Comparison of ENCODE assay signal across 12 cellular contexts in the genomic region with DNA sequence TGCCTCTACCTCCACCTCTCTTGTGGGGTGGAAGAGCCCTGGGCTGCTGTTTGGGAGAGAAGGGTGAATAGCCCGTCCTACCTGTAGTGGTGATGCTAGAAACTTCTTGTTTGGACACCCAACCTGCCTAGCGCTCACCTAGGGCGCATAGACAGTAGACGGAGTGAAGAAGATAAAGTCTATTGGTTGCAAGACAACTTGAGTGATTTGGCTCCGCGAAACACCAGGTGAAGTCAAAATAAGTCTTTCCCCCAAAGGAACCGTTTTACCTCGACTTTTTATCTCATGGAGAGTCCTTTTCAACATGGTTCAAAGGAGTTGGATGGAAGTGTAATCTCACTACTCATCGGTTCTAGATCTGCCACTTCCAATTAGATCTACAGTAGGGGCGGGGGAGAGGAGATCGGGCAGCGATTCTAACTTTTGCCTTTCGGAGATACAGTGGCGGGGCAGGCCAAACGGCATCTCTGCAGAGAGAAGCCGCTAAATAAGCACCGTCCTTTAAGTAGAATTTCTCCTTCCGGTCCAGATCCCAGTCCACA. TPM values are rescaled to one million over a fixed set of nuclear protein-coding genes. Genes with fewer than 3 reads are reported as not detected.
DNase-seq lines count a peak whose midpoint lies in the region; ATAC-seq and TF ChIP-seq lines count a peak whose summit lies in the region.
"Had no signal": no experiment of that assay in that cellular context is flagged by ENCODE, and none has a peak within 500 bp of the region (broad histone marks: within the 10 kb centered on the region; RNA-seq: fewer than 3 reads in every experiment).

No MANE protein-coding gene starts in this region.

- peaks cover 60% of the 10 kb centered on the region for H3K27me3 ChIP-seq in ectodermal cell (ENCODE audit: control insufficient read depth, insufficient read depth, low read length, poor library complexity, severe bottlenecking)

- no peak for TF ChIP-seq CTCF in neural crest cell (conservative IDR thresholded peaks at IDR 0.05)

- peaks cover 76% of the 10 kb centered on the region for H3K27me3 Mint-ChIP-seq in activated CD4-positive, alpha-beta T cell treated with anti-CD3 and anti-CD28 coated beads, Interleukin-2, amount 10 ng/mL, durations not matched to agents 7 days and 5 days
- H3K27me3 Mint-ChIP-seq in neural crest cell (ENCODE audit: low read depth): peaks cover 83% of the 10 kb centered on the region

- H3K36me3 Mint-ChIP-seq in activated CD4-positive, alpha-beta T cell treated with anti-CD3 and anti-CD28 coated beads, Interleukin-2, amount 10 ng/mL, durations not matched to agents 7 days and 5 days (ENCODE audit: low read depth): peaks cover 11% of the 10 kb centered on the region
- H3K36me3 Mint-ChIP-seq in neural crest cell (ENCODE audit: low read depth): peaks cover 8% of the 10 kb centered on the region

- DNase-seq in activated CD4-positive, alpha-beta T cell treated with anti-CD3 and anti-CD28 coated beads, Interleukin-2, amount 10 ng/mL, durations not matched to agents 7 days and 5 days: no peak
- DNase-seq in activated CD4-positive, alpha-beta T cell treated with anti-CD3 and anti-CD28 coated beads, Interleukin-2, amount 50 U/mL, for 4 hours: no peak
- DNase-seq in SK-N-MC (ENCODE audit: low read depth, low spot score) (no peak), neural crest cell (ENCODE audit: low read depth, low spot score) (peak; percentile 9), NCI-H1105 (lab: John Stamatoyannopoulos, UW) (no peak)
- DNase-seq: NCI-H1092 treated with DMSO at 0.1 percent for 48 hours had no signal

- H3K36me3 ChIP-seq in SK-N-MC (ENCODE audit: insufficient read depth, low read length) (peaks cover 18% of the 10 kb centered on the region), ectodermal cell (ENCODE audit: control insufficient read depth, insufficient read depth, low read length) (peaks cover 15% of the 10 kb centered on the region)
- H3K36me3 ChIP-seq: adrenal gland, upper lobe of left lung had no signal

- H3K9me3 ChIP-seq in SK-N-MC (ENCODE audit: low read depth, low read length) (no peaks in the 10 kb centered on the region), ectodermal cell (ENCODE audit: control insufficient read depth, low read length) (no peaks in the 10 kb centered on the region)
- H3K9me3 ChIP-seq: adrenal gland had no signal

- peaks cover 4% of the 10 kb centered on the region for H3K9me3 Mint-ChIP-seq in activated CD4-positive, alpha-beta T cell treated with anti-CD3 and anti-CD28 coated beads, Interleukin-2, amount 10 ng/mL, durations not matched to agents 7 days and 5 days
- H3K9me3 Mint-ChIP-seq in neural crest cell: peaks cover 3% of the 10 kb centered on the region

- H3K4me3 ChIP-seq in SK-N-MC (peak overlapping the region; percentile 86), ectodermal cell (ENCODE audit: insufficient read depth, low read depth, low read length) (peak overlapping the region; percentile 73)
- H3K4me3 ChIP-seq: adrenal gland, upper lobe of left lung had no signal

- no peak for ATAC-seq in HG02884 (IDR thresholded peaks at IDR 0.05; ENCODE audit: unreplicated experiment)
- ATAC-seq in GM19397 (IDR thresholded peaks at IDR 0.05; ENCODE audit: unreplicated experiment): no peak

- H3K4me3 Mint-ChIP-seq in activated CD4-positive, alpha-beta T cell treated with anti-CD3 and anti-CD28 coated beads, Interleukin-2, amount 10 ng/mL, durations not matched to agents 7 days and 5 days: peak overlapping the region; percentile 32
- H3K4me3 Mint-ChIP-seq in neural crest cell: peak overlapping the region; percentile 89

- peaks cover 14% of the 10 kb centered on the region for H3K4me1 Mint-ChIP-seq in activated CD4-positive, alpha-beta T cell treated with anti-CD3 and anti-CD28 coated beads, Interleukin-2, amount 10 ng/mL, durations not matched to agents 7 days and 5 days
- H3K4me1 Mint-ChIP-seq in neural crest cell: peaks cover 25% of the 10 kb centered on the region

- H3K4me1 ChIP-seq in ectodermal cell (ENCODE audit: control insufficient read depth, insufficient read depth, low read length): peaks cover 22% of the 10 kb centered on the region

- CTCF ChIA-PET in activated CD4-positive, alpha-beta T cell treated with anti-CD3 and anti-CD28 coated beads, Interleukin-2, amount 10 ng/mL, durations not matched to agents 7 days and 5 days (lab: Charles Lee): no interaction called here

- peak overlapping the region; percentile 23 for H3K9ac ChIP-seq in SK-N-MC (ENCODE audit: insufficient read length)

- 2 to 3% methylated on average over 18 of the region's 18 CpGs for WGBS in ectodermal cell, 2 experiments

- POLR2A ChIA-PET in activated CD4-positive, alpha-beta T cell treated with anti-CD3 and anti-CD28 coated beads, Interleukin-2, amount 10 ng/mL, durations not matched to agents 7 days and 5 days (lab: Charles Lee): no interaction called here

- peak overlapping the region; percentile 4 for H3K27ac Mint-ChIP-seq in activated CD4-positive, alpha-beta T cell treated with anti-CD3 and anti-CD28 coated beads, Interleukin-2, amount 10 ng/mL, durations not matched to agents 7 days and 5 days
- H3K27ac Mint-ChIP-seq in neural crest cell (ENCODE audit: unreplicated experiment): no peak overlapping the region

- peak overlapping the region; percentile 22; the same call in 1 of the 2 replicates for H3K27ac ChIP-seq in SK-N-MC
- peak overlapping the region; percentile 5 for H3K27ac ChIP-seq in ectodermal cell (ENCODE audit: insufficient read depth, low read depth, low read length, poor library complexity, severe bottlenecking)
- H3K27ac ChIP-seq: adrenal gland, upper lobe of left lung had no signal

RNA-seq across cellular contexts. Expression of gene ZIC5, which starts 0.7 kb away (rescaled TPM):
- total RNA-seq in activated CD4-positive, alpha-beta T cell treated with anti-CD3 and anti-CD28 coated beads, Interleukin-2, amount 10 ng/mL, durations not matched to agents 7 days and 5 days: not detected
- 65.6 TPM for polyA plus RNA-seq in ectodermal cell (2013, experiment 1 of 4)
- 64.1 TPM for polyA plus RNA-seq in ectodermal cell (2013, experiment 2 of 4)
- polyA plus RNA-seq in ectodermal cell (2013, experiment 3 of 4): 56.2 TPM
- 56.2 TPM for polyA plus RNA-seq in ectodermal cell (2013, experiment 4 of 4)
- total RNA-seq in neural crest cell: 6.3 and 6.7 TPM in 2 replicates
- total RNA-seq: mononuclear cell had no signal
- polyA plus RNA-seq: adrenal gland had no signal

RNA-seq across cellular contexts. Expression of gene ZIC2, which starts 9.3 kb away (rescaled TPM):
- total RNA-seq in activated CD4-positive, alpha-beta T cell treated with anti-CD3 and anti-CD28 coated beads, Interleukin-2, amount 10 ng/mL, durations not matched to agents 7 days and 5 days: not detected
- 345 TPM for polyA plus RNA-seq in ectodermal cell (2013, experiment 1 of 4)
- polyA plus RNA-seq in ectodermal cell (2013, experiment 2 of 4): 289 TPM
- polyA plus RNA-seq in ectodermal cell (2013, experiment 3 of 4): 282 TPM
- polyA plus RNA-seq in ectodermal cell (2013, experiment 4 of 4): 292 TPM
- 48.6 and 55.3 TPM in 2 replicates for total RNA-seq in neural crest cell
- total RNA-seq: mononuclear cell had no signal
- polyA plus RNA-seq: adrenal gland had no signal

Comparison
In these comparisons a context has a peak if more than half of its experiments do, and no peak if none do; other contexts are left out.
1. RNA of gene ZIC2, which starts 9.3 kb away (total RNA-seq): 48.6 to 55.3 TPM in neural crest cell; not detected in activated CD4-positive, alpha-beta T cell treated with anti-CD3 and anti-CD28 coated beads, Interleukin-2, amount 10 ng/mL, durations not matched to agents 7 days and 5 days; every median in the first group is over 10 times any median in the second.